ENCODE assay signal across 30 cellular contexts in the genomic region with DNA sequence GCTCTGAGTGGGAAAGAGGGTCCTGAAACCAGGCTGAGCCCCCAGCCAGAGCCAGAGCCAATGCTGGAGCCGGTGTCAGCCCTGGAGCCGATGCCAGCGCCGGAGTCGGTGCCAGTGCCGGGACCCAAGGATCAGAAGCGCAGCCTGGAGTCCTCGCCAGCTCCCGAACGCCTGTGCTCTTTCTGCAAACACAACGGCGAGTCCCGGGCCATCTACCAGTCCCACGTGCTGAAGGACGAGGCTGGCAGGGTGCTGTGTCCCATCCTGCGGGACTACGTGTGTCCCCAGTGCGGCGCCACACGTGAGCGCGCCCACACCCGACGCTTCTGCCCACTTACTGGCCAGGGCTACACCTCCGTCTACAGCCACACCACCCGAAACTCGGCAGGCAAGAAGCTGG. TPM values are rescaled to one million over a fixed set of nuclear protein-coding genes. Genes with fewer than 3 reads are reported as not detected.
"Had no signal": no experiment of that assay in that cellular context is flagged by ENCODE, and none has a peak within 500 bp of the region (broad histone marks: within the 10 kb centered on the region; RNA-seq: fewer than 3 reads in every experiment).

No MANE protein-coding gene starts in this region.

- H3K27me3 ChIP-seq: SJCRH30 had no signal

- H3K27ac ChIP-seq: SJCRH30, SK-N-MC, WERI-Rb-1 had no signal

- ATAC-seq: activated CD8-positive, alpha-beta memory T cell treated with anti-CD3 and anti-CD28 coated beads, Interleukin-2, amount 10 ng/mL, durations not matched to agents 7 days and 5 days; activated naive CD8-positive, alpha-beta T cell treated with anti-CD3 and anti-CD28 coated beads, Interleukin-2, amount 50 U/mL, for 24 hours had no signal

- DNase-seq: activated CD4-positive, alpha-beta memory T cell treated with anti-CD3 and anti-CD28 coated beads, Interleukin-2, amount 10 ng/mL, durations not matched to agents 7 days and 5 days; activated CD4-positive, alpha-beta T cell treated with anti-CD3 and anti-CD28 coated beads for 1 hour; activated CD4-positive, alpha-beta T cell treated with anti-CD3 and anti-CD28 coated beads for 48 hours; activated CD4-positive, CD25-positive, alpha-beta regulatory T cell; activated CD8-positive, alpha-beta memory T cell treated with anti-CD3 and anti-CD28 coated beads for 24 hours; activated CD8-positive, alpha-beta memory T cell treated with anti-CD3 and anti-CD28 coated beads, Interleukin-2, amount 10 ng/mL, durations not matched to agents 7 days and 5 days; activated CD8-positive, alpha-beta memory T cell treated with anti-CD3 and anti-CD28 coated beads, Interleukin-2, amount 50 U/mL, for 48 hours; activated effector memory CD4-positive, alpha-beta T cell treated with Interleukin-2 at 50 U/mL for 16 hours; activated naive CD4-positive, alpha-beta T cell treated with anti-CD3 and anti-CD28 coated beads, Interleukin-2, amount 10 ng/mL, durations not matched to agents 7 days and 5 days; activated naive CD8-positive, alpha-beta T cell treated with anti-CD3 and anti-CD28 coated beads, Interleukin-2, amount 50 U/mL, for 24 hours; activated T-cell treated with anti-CD3 and anti-CD28 coated beads, Interleukin-2, amount 50 U/mL, for 48 hours; anterior cingulate cortex; caudate nucleus; cerebellar nuclear complex; Karpas-422; NCI-H1105; NCI-H1436; NCI-H1694; NCI-H1930; NCI-H345; NCI-H524 treated with DMSO at 0.1 percent for 48 hours; Right ventricle myocardium superior; SJCRH30; T1000; WERI-Rb-1 had no signal

- H3K36me3 ChIP-seq: SJCRH30, WERI-Rb-1 had no signal

- H3K4me3 ChIP-seq: SJCRH30, SK-N-MC had no signal

- H3K9me3 ChIP-seq: SJCRH30 had no signal

- FAIRE-seq: bronchial epithelial cell had no signal

RNA-seq across cellular contexts. Expression of gene NANOS3, which starts 0.4 kb away (rescaled TPM):
- total RNA-seq: MCF 10A, NCI-H460, OCI-LY7 had no signal
